In the genomic region with DNA sequence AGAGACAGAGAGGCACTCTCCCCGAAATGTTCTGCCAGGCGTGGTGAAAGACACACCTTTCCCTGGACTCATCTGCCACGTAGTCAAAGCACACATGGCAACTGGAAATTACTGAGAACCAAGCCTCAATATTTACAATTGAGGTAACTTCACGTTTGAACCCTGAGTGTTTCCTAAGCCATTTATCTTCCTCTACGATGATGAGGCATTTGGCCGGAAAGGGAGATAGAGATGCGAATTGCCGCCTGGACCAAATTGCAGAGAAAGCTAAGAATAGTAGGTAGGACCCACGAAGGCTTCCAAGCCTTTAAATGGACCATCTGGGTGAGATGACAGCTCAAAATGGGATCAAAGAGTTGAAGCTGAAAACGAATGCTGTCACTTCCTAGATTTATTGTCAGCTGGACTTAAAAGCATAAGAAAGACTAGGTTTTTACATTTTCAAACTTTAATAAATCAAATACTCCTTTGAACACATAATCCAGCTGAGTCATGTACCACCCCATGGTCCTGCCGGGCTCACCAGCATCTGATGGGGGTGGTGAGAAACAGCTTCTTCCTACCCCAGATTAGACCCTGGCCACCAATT, we compare ENCODE assay signal across 24 cellular contexts.
"Had no signal": no experiment of that assay in that cellular context is flagged by ENCODE, and none has a peak within 500 bp of the region (broad histone marks: within the 10 kb centered on the region; RNA-seq: fewer than 3 reads in every experiment).

No MANE protein-coding gene starts in this region.

- H3K79me2 ChIP-seq: parathyroid adenoma had no signal

- H3K9me3 ChIP-seq: right lobe of liver, thyroid gland had no signal

- H3K4me2 ChIP-seq: smooth muscle cell had no signal

- H3K9ac ChIP-seq: parathyroid adenoma had no signal

- DNase-seq: activated CD4-positive, alpha-beta memory T cell treated with anti-CD3 and anti-CD28 coated beads, Interleukin-2, amount 10 ng/mL, durations not matched to agents 7 days and 5 days; activated CD4-positive, alpha-beta T cell treated with anti-CD3 and anti-CD28 coated beads for 48 hours; activated gamma-delta T cell treated with Interleukin-2 at 50 U/mL for 16 hours; activated T-cell treated with anti-CD3 and anti-CD28 coated beads for 4 hours; aorta; central memory CD4-positive, alpha-beta T cell; effector memory CD8-positive, alpha-beta T cell; head of caudate nucleus; left colon; lower lobe of right lung; natural killer cell; right lobe of liver; stimulated activated CD4-positive, alpha-beta T cell treated with anti-CD3 and anti-CD28 coated beads, Interleukin-2, amount 100 ng/mL, for 48 hours; stimulated activated naive CD4-positive, alpha-beta T cell treated with Interleukin-2 at 50 U/mL for 16 hours; substantia nigra; thyroid gland had no signal

- H3K27ac ChIP-seq: gastroesophageal sphincter, lower lobe of right lung, parathyroid adenoma, right lobe of liver, thyroid gland had no signal

- H3K4me3 Mint-ChIP-seq: activated CD4-positive, alpha-beta memory T cell treated with anti-CD3 and anti-CD28 coated beads, Interleukin-2, amount 10 ng/mL, durations not matched to agents 7 days and 5 days; activated naive CD4-positive, alpha-beta T cell treated with anti-CD3 and anti-CD28 coated beads, Interleukin-2, amount 50 U/mL, for 24 hours; effector memory CD8-positive, alpha-beta T cell; natural killer cell had no signal

- FAIRE-seq: endothelial cell of umbilical vein, keratinocyte had no signal

- H3K4me3 ChIP-seq: gastroesophageal sphincter, lower lobe of right lung, right lobe of liver, smooth muscle cell, thyroid gland had no signal

- ATAC-seq: effector memory CD8-positive, alpha-beta T cell; esophagus mucosa; gastroesophageal sphincter; left colon; lower lobe of right lung; natural killer cell; right lobe of liver; SK-N-SH treated with all-trans-retinoic acid at 6 μM for 48 hours had no signal

- H3K4me1 Mint-ChIP-seq: activated naive CD4-positive, alpha-beta T cell treated with anti-CD3 and anti-CD28 coated beads, Interleukin-2, amount 50 U/mL, for 24 hours; natural killer cell had no signal

- H2AFZ ChIP-seq: parathyroid adenoma had no signal

- H3K36me3 ChIP-seq: gastroesophageal sphincter, lower lobe of right lung, right lobe of liver, thyroid gland had no signal

- H3K9me3 Mint-ChIP-seq: activated naive CD4-positive, alpha-beta T cell treated with anti-CD3 and anti-CD28 coated beads, Interleukin-2, amount 50 U/mL, for 24 hours; effector memory CD8-positive, alpha-beta T cell; natural killer cell had no signal

- H3K27me3 Mint-ChIP-seq: activated naive CD4-positive, alpha-beta T cell treated with anti-CD3 and anti-CD28 coated beads, Interleukin-2, amount 50 U/mL, for 24 hours had no signal

- H3K27me3 ChIP-seq: gastroesophageal sphincter, right lobe of liver, thyroid gland had no signal

- H3K27ac Mint-ChIP-seq: activated CD4-positive, alpha-beta memory T cell treated with anti-CD3 and anti-CD28 coated beads, Interleukin-2, amount 10 ng/mL, durations not matched to agents 7 days and 5 days; activated naive CD4-positive, alpha-beta T cell treated with anti-CD3 and anti-CD28 coated beads, Interleukin-2, amount 50 U/mL, for 24 hours; effector memory CD8-positive, alpha-beta T cell; natural killer cell had no signal

- H3K36me3 Mint-ChIP-seq: activated naive CD4-positive, alpha-beta T cell treated with anti-CD3 and anti-CD28 coated beads, Interleukin-2, amount 50 U/mL, for 24 hours; natural killer cell had no signal

- H3K4me1 ChIP-seq: gastroesophageal sphincter, lower lobe of right lung, parathyroid adenoma, right lobe of liver, thyroid gland had no signal
